In the genomic region with DNA sequence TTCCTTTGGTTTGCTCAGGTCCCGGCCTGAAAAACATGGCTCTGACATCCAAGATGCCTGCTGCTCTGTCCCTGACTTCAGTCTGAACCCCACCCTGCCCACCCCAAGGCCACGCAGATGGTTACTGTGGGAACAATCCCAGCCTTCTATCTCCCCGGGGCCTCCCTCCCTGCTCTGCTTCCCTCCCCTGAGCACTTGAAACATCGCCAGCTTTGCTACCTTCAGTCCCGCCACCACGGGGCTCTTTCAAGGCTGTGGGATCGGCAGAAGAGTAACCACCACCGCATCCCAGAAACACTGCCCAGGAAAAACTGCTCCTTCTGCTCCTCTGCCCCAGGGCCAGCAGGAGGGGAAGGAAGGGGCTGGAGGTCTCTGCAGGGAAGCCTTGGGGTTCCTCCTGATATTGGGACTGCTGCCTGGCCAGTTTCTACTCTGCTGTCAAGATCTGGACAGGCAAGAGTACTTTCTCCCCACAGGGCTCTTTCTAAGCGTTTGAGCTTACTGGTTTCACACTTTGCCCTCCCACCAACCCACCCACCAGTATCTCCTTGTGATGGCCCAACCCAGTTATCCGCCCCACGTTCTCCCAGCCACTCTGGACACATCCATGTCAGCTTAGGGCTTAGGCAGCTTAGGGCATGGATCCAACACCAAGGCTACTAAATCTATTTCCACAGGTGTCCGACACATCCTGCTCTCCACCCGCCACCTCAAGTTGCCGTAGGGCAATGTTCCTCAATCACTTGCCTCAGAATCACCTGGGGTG, we compare ENCODE assay signal across 18 cellular contexts. TPM values are rescaled to one million over a fixed set of nuclear protein-coding genes. Genes with fewer than 3 reads are reported as not detected.
DNase-seq lines count a peak whose midpoint lies in the region; ATAC-seq, FAIRE-seq and TF ChIP-seq lines count a peak whose summit lies in the region.
"Had no signal": no experiment of that assay in that cellular context is flagged by ENCODE, and none has a peak within 500 bp of the region (broad histone marks: within the 10 kb centered on the region; RNA-seq: fewer than 3 reads in every experiment).

No MANE protein-coding gene starts in this region.

- DNase-seq in DMS 273 (lab: John Stamatoyannopoulos, UW; ENCODE audit: unreplicated experiment) (peak; percentile 20), DMS 273 treated with DMSO at 0.1 percent for 48 hours (lab: John Stamatoyannopoulos, UW) (no peak), HepG2 (ENCODE audit: low spot score) (no peak), ovary (peak; percentile 68 to 82 (median 76)), Kasumi-1 (lab: John Stamatoyannopoulos, UW) (no peak), NCI-H526 (lab: John Stamatoyannopoulos, UW) (no peak), MV-4-11 (lab: John Stamatoyannopoulos, UW) (no peak)
- DNase-seq: CD4-positive, alpha-beta memory T cell; DND-41; H9 had no signal

- TF ChIP-seq POLR2A in HepG2 (IDR thresholded peaks at IDR 0.05; ENCODE audit: insufficient read depth in 1 of 2, low read depth in 2 of 2, low read length in 2 of 2) = no peak
- no peak for TF ChIP-seq POLR2A in ovary (IDR thresholded peaks at IDR 0.05)

- H3K27me3 ChIP-seq in HepG2 (ENCODE audit: control insufficient read depth in 1 of 2, insufficient read depth in 2 of 2, low read length in 2 of 2) (no peaks in the 10 kb centered on the region), ovary (no peaks in the 10 kb centered on the region)
- H3K27me3 ChIP-seq: BLaER1 had no signal

- no peak for ATAC-seq in HepG2

- H3K4me1 ChIP-seq in HepG2 (ENCODE audit: insufficient read depth, low read length) (peaks cover 71% of the 10 kb centered on the region), ovary (ENCODE audit: insufficient read depth) (peaks cover 5% of the 10 kb centered on the region)
- H3K4me1 ChIP-seq: A549, BLaER1 had no signal

- peak overlapping the region; percentile 68 for H3K27ac ChIP-seq in HepG2 (ENCODE audit: extremely low read length, insufficient read depth, low read length)
- H3K27ac ChIP-seq in ovary = peak overlapping the region; percentile 30 to 62
- H3K27ac ChIP-seq: 22Rv1, A549, BLaER1 had no signal

- H3K79me2 ChIP-seq in HepG2 (ENCODE audit: insufficient read depth, low read length) = no peaks in the 10 kb centered on the region

- 0 out of 2 replicates have a peak overlapping the region, but pooled peaks have one; percentile 6 for H3K4me2 ChIP-seq in HepG2 (ENCODE audit: low read depth, low read length)
- H3K4me2 ChIP-seq: A549, BLaER1 had no signal

- no peak for TF ChIP-seq EP300 in HepG2 (IDR thresholded peaks at IDR 0.05; ENCODE audit: low read depth in 2 of 2, low read length in 2 of 2)
- no peak for TF ChIP-seq EP300 in HepG2 (CRISPR knock-in tag; IDR thresholded peaks at IDR 0.05; ENCODE audit: borderline replicate concordance)
- no peak for TF ChIP-seq EP300 in ovary (IDR thresholded peaks at IDR 0.05)

- CTCF ChIA-PET in HepG2 (lab: Yijun Ruan, JAX; ENCODE audit: low intra/inter-chr PET ratio, low total read pairs) = no interaction called here

- H3K4me3 ChIP-seq in HepG2 (replicated peaks in 1 of 3; ENCODE audit: insufficient read depth in 1 of 3, low read depth in 2 of 3, low read length in 3 of 3) (no peak overlapping the region), ovary (no peak overlapping the region)
- H3K4me3 ChIP-seq: A549, BLaER1 had no signal

- no peaks in the 10 kb centered on the region for H4K20me1 ChIP-seq in HepG2 (ENCODE audit: insufficient read depth, low read length)
- H4K20me1 ChIP-seq: BLaER1 had no signal

- in situ Hi-C loops in HepG2 (cut with HindIII; ENCODE audit: extremely low pct_ligation_motif_present, low pct_unique_long_range_greater_than_20kb) = no loop called here

- no peak overlapping the region for H2AFZ ChIP-seq in HepG2 (ENCODE audit: low read length)

- H3K9ac ChIP-seq in HepG2 (ENCODE audit: insufficient read depth, low read depth, low read length) = no peak overlapping the region
- H3K9ac ChIP-seq: BLaER1 had no signal

- WGBS in HepG2 (ENCODE audit: low lambda C conversion rate) = 62% methylated on average over 14 of the region's 14 CpGs
- WGBS in ovary, 3 donors = 33 to 53% (median 38%) methylated on average over 14 of the region's 14 CpGs

- H3K9me3 ChIP-seq in HepG2 (ENCODE audit: low read length) (no peaks in the 10 kb centered on the region), ovary (no peaks in the 10 kb centered on the region)
- H3K9me3 ChIP-seq: A549, BLaER1 had no signal

- H3K36me3 ChIP-seq in HepG2 (replicated peaks in 1 of 2; ENCODE audit: control insufficient read depth in 1 of 2, insufficient read depth in 2 of 2, low read length in 2 of 2) (peaks cover 0 to 2% of the 10 kb centered on the region in 2 experiments; a peak in 1 of 5 replicates), ovary (no peaks in the 10 kb centered on the region)

- intact Hi-C loops in HepG2 (cut with micrococcal nuclease; ENCODE audit: unreplicated experiment) = loop anchor here (10.0 kb wide), 1 partner anchor 361 kb away; no protein-coding TSS in a partner anchor
- intact Hi-C loops in ovary (cut with DNase I) = no loop called here

- peak; percentile 15 for FAIRE-seq in HepG2 (lab: Jason Lieb, UNC)
- FAIRE-seq: A549, G401.6, GM12891, GM19239, H1 had no signal

- no peak for TF ChIP-seq CTCF in HepG2 (CRISPR knock-in tag; IDR thresholded peaks at IDR 0.05)
- TF ChIP-seq CTCF in ovary (IDR thresholded peaks at IDR 0.05) = no peak

- POLR2A ChIA-PET in HepG2 (lab: Yijun Ruan, JAX) = interaction anchor here (1.8 to 2.2 kb wide), 2 partner anchors 8 to 14 kb away, joined by 8 to 25 read pairs; a partner anchor contains a TSS

- no TSS peak for BruUV-seq in HepG2 (replicated peaks; lab: Mats Ljungman, UMichigan)

- no peak for TF ChIP-seq RAD21 in HepG2 (CRISPR knock-in tag; IDR thresholded peaks at IDR 0.05)

RNA-seq across cellular contexts. Expression of a gene that starts 8.4 kb away (rescaled TPM):
- total RNA-seq in HepG2 (2016; rRNA removed; fragmentation: Illumina TruSeq; extraction: Trizol) (35.3 and 42.8 TPM in 2 replicates), ovary (10 to 100 TPM; 16.3 to 60.9 (median 46.0) TPM)
- total RNA-seq in HepG2 (2016; cell fraction: cytosol; rRNA removed; fragmentation: Illumina TruSeq; extraction: Trizol; ENCODE audit: low read depth) = 44.9 and 55.4 TPM in 2 replicates
- 31.7 and 40.5 TPM in 2 replicates for total RNA-seq in HepG2 (2016; cell fraction: insoluble cytoplasmic fraction; rRNA removed; fragmentation: Illumina TruSeq; extraction: Trizol)
- 91.7 and 102 TPM in 2 replicates for total RNA-seq in HepG2 (2016; cell fraction: membrane; rRNA removed; fragmentation: Illumina TruSeq; extraction: Trizol)
- total RNA-seq in HepG2 (2016; cell fraction: nucleus; rRNA removed; fragmentation: Illumina TruSeq; extraction: Trizol) = 18.1 and 22.1 TPM in 2 replicates
- polyA plus RNA-seq in HepG2 (2011; rRNA removed) (15.5 and 23.4 TPM in 2 replicates), ovary (10 to 100 TPM; 22.3 to 38.3 TPM)
- 13.9 and 23.8 TPM in 2 replicates for polyA plus RNA-seq in HepG2 (2011; cell fraction: cytosol; rRNA removed)
- polyA plus RNA-seq in HepG2 (2011; cell fraction: nucleus; rRNA removed) = 5.6 and 10.0 TPM in 2 replicates
- polyA plus RNA-seq in HepG2 (2012) = 18.2 and 18.3 TPM in 2 replicates
- polyA plus RNA-seq in HepG2 (2016; cell fraction: cytosol; fragmentation: Illumina TruSeq; extraction: Trizol; ENCODE audit: low read depth) = 63.9 and 73.6 TPM in 2 replicates
- polyA plus RNA-seq in HepG2 (2016; cell fraction: insoluble cytoplasmic fraction; fragmentation: Illumina TruSeq; extraction: Trizol; ENCODE audit: low read depth) = 38.8 and 47.8 TPM in 2 replicates
- 98.0 and 100 TPM in 2 replicates for polyA plus RNA-seq in HepG2 (2016; cell fraction: membrane; fragmentation: Illumina TruSeq; extraction: Trizol; ENCODE audit: low read depth)
- 24.8 and 26.8 TPM in 2 replicates for polyA plus RNA-seq in HepG2 (2016; cell fraction: nucleus; fragmentation: Illumina TruSeq; extraction: Trizol; ENCODE audit: insufficient read depth, low read depth)
- 1.9 and 16.9 TPM in 2 replicates for polyA minus RNA-seq in HepG2 (2011; rRNA and poly(A)+ RNA removed; ENCODE audit: low replicate concordance)
- polyA minus RNA-seq in HepG2 (2011; cell fraction: cytosol; rRNA and poly(A)+ RNA removed) = 6.6 and 10.3 TPM in 2 replicates
- polyA minus RNA-seq in HepG2 (2011; cell fraction: nucleus; rRNA and poly(A)+ RNA removed) = 4.9 and 9.0 TPM in 2 replicates
- polyA plus RNA-seq: CD14-positive monocyte had no signal

RNA-seq across cellular contexts. Expression of a gene that starts 22.7 kb away (rescaled TPM):
- total RNA-seq in HepG2 (2016; rRNA removed; fragmentation: Illumina TruSeq; extraction: Trizol) = not detected in 2 replicates
- total RNA-seq in HepG2 (2016; cell fraction: cytosol; rRNA removed; fragmentation: Illumina TruSeq; extraction: Trizol; ENCODE audit: low read depth) = not detected in 2 replicates
- total RNA-seq in HepG2 (2016; cell fraction: insoluble cytoplasmic fraction; rRNA removed; fragmentation: Illumina TruSeq; extraction: Trizol) = not detected in 2 replicates
- not detected in 2 replicates for total RNA-seq in HepG2 (2016; cell fraction: membrane; rRNA removed; fragmentation: Illumina TruSeq; extraction: Trizol)
- total RNA-seq in HepG2 (2016; cell fraction: nucleus; rRNA removed; fragmentation: Illumina TruSeq; extraction: Trizol) = not detected in 2 replicates
- polyA plus RNA-seq in HepG2 (2011; rRNA removed) = 0.05 TPM in 1 of 2 replicates, not detected in the other
- 0.03 and 0.06 TPM in 2 replicates for polyA plus RNA-seq in HepG2 (2011; cell fraction: cytosol; rRNA removed)
- polyA plus RNA-seq in HepG2 (2011; cell fraction: nucleus; rRNA removed) = 0.12 and 0.21 TPM in 2 replicates
- polyA plus RNA-seq in HepG2 (2012) = not detected in 2 replicates
- not detected in 2 replicates for polyA plus RNA-seq in HepG2 (2016; cell fraction: cytosol; fragmentation: Illumina TruSeq; extraction: Trizol; ENCODE audit: low read depth)
- not detected in 2 replicates for polyA plus RNA-seq in HepG2 (2016; cell fraction: insoluble cytoplasmic fraction; fragmentation: Illumina TruSeq; extraction: Trizol; ENCODE audit: low read depth)
- not detected in 2 replicates for polyA plus RNA-seq in HepG2 (2016; cell fraction: membrane; fragmentation: Illumina TruSeq; extraction: Trizol; ENCODE audit: low read depth)
- polyA plus RNA-seq in HepG2 (2016; cell fraction: nucleus; fragmentation: Illumina TruSeq; extraction: Trizol; ENCODE audit: insufficient read depth, low read depth) = not detected in 2 replicates
- polyA minus RNA-seq in HepG2 (2011; rRNA and poly(A)+ RNA removed; ENCODE audit: low replicate concordance) = not detected in 2 replicates
- polyA minus RNA-seq in HepG2 (2011; cell fraction: cytosol; rRNA and poly(A)+ RNA removed) = not detected in 2 replicates
- polyA minus RNA-seq in HepG2 (2011; cell fraction: nucleus; rRNA and poly(A)+ RNA removed) = not detected in 2 replicates
- total RNA-seq in ovary = 10 to 100 TPM in 3 of 7 donors, 1 to 10 TPM in 4; 1.0 to 71.6 (median 3.9) TPM
- 1 to 10 TPM; 2.9 to 3.6 TPM for polyA plus RNA-seq in ovary
- total RNA-seq: CD4-positive, alpha-beta memory T cell; H1; H9 had no signal
- polyA plus RNA-seq: A549; CD14-positive monocyte; CD4-positive, alpha-beta memory T cell had no signal

RNA-seq across cellular contexts. Expression of a gene that starts 52.8 kb away (rescaled TPM):
- total RNA-seq in HepG2 (2016; rRNA removed; fragmentation: Illumina TruSeq; extraction: Trizol) = 0.80 TPM in 1 of 2 replicates, not detected in the other
- 1.4 TPM in 1 of 2 replicates, not detected in the other for total RNA-seq in HepG2 (2016; cell fraction: cytosol; rRNA removed; fragmentation: Illumina TruSeq; extraction: Trizol; ENCODE audit: low read depth)
- 0.58 and 1.2 TPM in 2 replicates for total RNA-seq in HepG2 (2016; cell fraction: insoluble cytoplasmic fraction; rRNA removed; fragmentation: Illumina TruSeq; extraction: Trizol)
- total RNA-seq in HepG2 (2016; cell fraction: membrane; rRNA removed; fragmentation: Illumina TruSeq; extraction: Trizol) = 1.5 TPM in 2 replicates
- total RNA-seq in HepG2 (2016; cell fraction: nucleus; rRNA removed; fragmentation: Illumina TruSeq; extraction: Trizol) = not detected in 2 replicates
- 0.24 and 0.33 TPM in 2 replicates for polyA plus RNA-seq in HepG2 (2011; rRNA removed)
- 0.21 and 0.93 TPM in 2 replicates for polyA plus RNA-seq in HepG2 (2011; cell fraction: cytosol; rRNA removed)
- polyA plus RNA-seq in HepG2 (2011; cell fraction: nucleus; rRNA removed) = 0.76 and 0.81 TPM in 2 replicates
- not detected in 2 replicates for polyA plus RNA-seq in HepG2 (2012)
- polyA plus RNA-seq in HepG2 (2016; cell fraction: cytosol; fragmentation: Illumina TruSeq; extraction: Trizol; ENCODE audit: low read depth) = 0.86 and 0.96 TPM in 2 replicates
- polyA plus RNA-seq in HepG2 (2016; cell fraction: insoluble cytoplasmic fraction; fragmentation: Illumina TruSeq; extraction: Trizol; ENCODE audit: low read depth) = not detected in 2 replicates
- 0.51 and 0.60 TPM in 2 replicates for polyA plus RNA-seq in HepG2 (2016; cell fraction: membrane; fragmentation: Illumina TruSeq; extraction: Trizol; ENCODE audit: low read depth)
- polyA plus RNA-seq in HepG2 (2016; cell fraction: nucleus; fragmentation: Illumina TruSeq; extraction: Trizol; ENCODE audit: insufficient read depth, low read depth) = not detected in 2 replicates
- not detected in 2 replicates for polyA minus RNA-seq in HepG2 (2011; rRNA and poly(A)+ RNA removed; ENCODE audit: low replicate concordance)
- polyA minus RNA-seq in HepG2 (2011; cell fraction: cytosol; rRNA and poly(A)+ RNA removed) = not detected in 2 replicates
- polyA minus RNA-seq in HepG2 (2011; cell fraction: nucleus; rRNA and poly(A)+ RNA removed) = not detected in 2 replicates
- total RNA-seq in ovary = under 1 TPM in 1 of 7 donors, not detected in 6; 0.35 TPM
- polyA plus RNA-seq in ovary = not detected
- total RNA-seq: CD4-positive, alpha-beta memory T cell; H1 had no signal
- polyA plus RNA-seq: CD14-positive monocyte; CD4-positive, alpha-beta memory T cell had no signal

Comparison
In these comparisons a context has a peak if more than half of its experiments do, and no peak if none do; other contexts are left out.
1. DNase-seq: peak in DMS 273 (single experiment) and ovary (5 of 5); none in DMS 273 treated with DMSO at 0.1 percent for 48 hours (single experiment), HepG2 (single experiment), Kasumi-1 (0 of 2), NCI-H526 (0 of 2) and MV-4-11 (single experiment).